Comparison of ENCODE assay signal across 8 cellular contexts in the genomic region with DNA sequence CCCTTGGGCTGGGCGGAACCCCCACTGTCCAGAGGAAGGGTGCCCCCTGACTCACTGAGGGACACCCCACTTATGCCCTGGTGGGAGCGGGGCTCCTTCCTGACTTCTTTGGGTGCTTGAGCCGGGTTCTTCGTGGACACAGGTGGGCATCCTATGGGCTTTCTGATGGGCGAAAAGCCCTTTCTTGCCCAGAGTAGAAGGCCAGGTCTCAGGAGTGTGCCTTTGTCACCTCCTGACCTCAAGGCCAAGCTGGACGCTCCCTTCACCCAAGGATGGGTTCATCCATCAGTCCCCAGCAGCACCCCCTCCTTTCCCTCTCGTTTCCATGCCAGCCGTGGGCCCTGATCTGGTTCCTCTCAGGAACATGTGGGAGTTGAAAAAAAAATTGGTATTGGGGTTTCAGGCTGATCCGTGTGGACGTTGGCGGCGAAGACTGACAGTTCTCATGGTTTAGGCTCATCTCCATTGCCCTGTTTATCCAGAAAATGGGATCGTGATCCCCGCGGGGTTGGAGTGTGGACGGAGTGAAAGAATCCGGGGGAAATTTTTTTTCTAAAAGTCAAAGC. TPM values are rescaled to one million over a fixed set of nuclear protein-coding genes. Genes with fewer than 3 reads are reported as not detected.
DNase-seq lines count a peak whose midpoint lies in the region; ATAC-seq and TF ChIP-seq lines count a peak whose summit lies in the region.

No MANE protein-coding gene starts in this region.

- in situ Hi-C loops in astrocyte of the cerebellum (cut with HindIII; ENCODE audit: low sequenced_read_pairs), result no loop called here

- H3K27ac ChIP-seq in vagina, result peak overlapping the region; percentile 99

- intact Hi-C loops in vagina (cut with DNase I), result no loop called here

- TF ChIP-seq CTCF in astrocyte of the cerebellum (IDR thresholded peaks at IDR 0.05; ENCODE audit: low read depth, low read length, missing control alignments) (no peak), vagina (IDR thresholded peaks at IDR 0.05) (no peak), GM10248 (IDR thresholded peaks at IDR 0.05; ENCODE audit: control extremely low read depth, extremely low read depth, low read depth, missing control alignments) (no peak)

- H3K4me3 ChIP-seq in astrocyte of the cerebellum (ENCODE audit: low read depth, low read length) (peak overlapping the region; percentile 72), vagina (peak overlapping the region; percentile 74 to 96)

- no peaks in the 10 kb centered on the region for H3K36me3 ChIP-seq in vagina

- H3K9me3 ChIP-seq in vagina, result no peaks in the 10 kb centered on the region

- no peak for ATAC-seq in HG03342 (IDR thresholded peaks at IDR 0.05; ENCODE audit: unreplicated experiment)

- no peaks in the 10 kb centered on the region for H3K27me3 ChIP-seq in vagina

- TF ChIP-seq POLR2A in vagina (IDR thresholded peaks at IDR 0.05), result no peak

- CTCF ChIA-PET in GM10248 (lab: Yijun Ruan, JAX), result interaction anchor here (0.6 to 4.5 kb wide), 6 partner anchors 10 to 126 kb away, joined by 3 to 33 read pairs (median 10); no protein-coding TSS in a partner anchor

- DNase-seq in CD1c-positive myeloid dendritic cell (ENCODE audit: extremely low spot score), result peak; percentile 90
- DNase-seq in HT-29 (ENCODE audit: low spot score), result peak; percentile 41
- no peak for DNase-seq in astrocyte of the cerebellum (ENCODE audit: low read depth)
- peak; percentile 34 for DNase-seq in medulla oblongata (ENCODE audit: extremely low spot score)
- no peak for DNase-seq in vagina (ENCODE audit: extremely low spot score in 2 of 2)
- no peak for DNase-seq in dedifferentiated amniotic fluid mesenchymal stem cell (ENCODE audit: extremely low spot score)
- no peak for DNase-seq in GM10248 (ENCODE audit: extremely low spot score)

- POLR2A ChIA-PET in GM10248 (lab: Yijun Ruan, JAX), result interaction anchor here (0.6 to 1.3 kb wide), 2 partner anchors 117 to 119 kb away, joined by 3 to 6 read pairs; no protein-coding TSS in a partner anchor

- peaks cover 56% of the 10 kb centered on the region for H3K4me1 ChIP-seq in vagina

RNA-seq across cellular contexts. Expression of a gene that starts 0.7 kb away (rescaled TPM):
- total RNA-seq in HT-29 (2014; rRNA removed; shearing (Covaris generic)), result 88.1 and 94.8 TPM in 2 replicates
- total RNA-seq in vagina, result 44.4 TPM

RNA-seq across cellular contexts. Expression of a gene that starts 1.6 kb away (rescaled TPM):
- total RNA-seq in HT-29 (2014; rRNA removed; shearing (Covaris generic)), result 17.3 and 17.9 TPM in 2 replicates
- 13.3 TPM for total RNA-seq in vagina

RNA-seq across cellular contexts. Expression of a gene that starts 58.8 kb away (rescaled TPM):
- 365 and 392 TPM in 2 replicates for total RNA-seq in HT-29 (2014; rRNA removed; shearing (Covaris generic))
- total RNA-seq in vagina, result 101 TPM

Comparison
In these comparisons a context has a peak if more than half of its experiments do, and no peak if none do; other contexts are left out.
1. DNase-seq: peak in CD1c-positive myeloid dendritic cell (single experiment), HT-29 (single experiment) and medulla oblongata (single experiment); none in astrocyte of the cerebellum (single experiment), vagina (0 of 2), dedifferentiated amniotic fluid mesenchymal stem cell (single experiment) and GM10248 (single experiment).